Comparison of ENCODE assay signal across 2 cellular contexts in genomic region chr12:121860699-121861098, GRCh38. TPM values are rescaled to one million over a fixed set of nuclear protein-coding genes. Genes with fewer than 3 reads are reported as not detected.
"Had no signal": no experiment of that assay in that cellular context is flagged by ENCODE, and none has a peak within 500 bp of the region (broad histone marks: within the 10 kb centered on the region; RNA-seq: fewer than 3 reads in every experiment).

No MANE protein-coding gene starts in this region.

RNA-seq across cellular contexts. Expression of gene HPD, which starts 2.0 kb away (rescaled TPM):
- total RNA-seq: Peyer's patch, RPMI7951 had no signal
